Comparison of ENCODE assay signal across 18 cellular contexts in genomic region chr19:33316521-33317284, GRCh38. TPM values are rescaled to one million over a fixed set of nuclear protein-coding genes. Genes with fewer than 3 reads are reported as not detected.
"Had no signal": no experiment of that assay in that cellular context is flagged by ENCODE, and none has a peak within 500 bp of the region (broad histone marks: within the 10 kb centered on the region; RNA-seq: fewer than 3 reads in every experiment).

No MANE protein-coding gene starts in this region.

- H3K4me3 ChIP-seq: breast epithelium, heart left ventricle, neural progenitor cell, uterus had no signal

- H3K27me3 ChIP-seq: breast epithelium, neural progenitor cell, uterus had no signal

- H3K4me1 Mint-ChIP-seq: activated naive CD8-positive, alpha-beta T cell treated with anti-CD3 and anti-CD28 coated beads, Interleukin-2, amount 10 ng/mL, durations not matched to agents 7 days and 5 days had no signal

- DNase-seq: activated CD4-positive, alpha-beta memory T cell treated with anti-CD3 and anti-CD28 coated beads for 36 hours; activated CD4-positive, alpha-beta T cell treated with anti-CD3 and anti-CD28 coated beads for 1 hour; activated gamma-delta T cell; activated naive CD8-positive, alpha-beta T cell treated with anti-CD3 and anti-CD28 coated beads, Interleukin-2, amount 10 ng/mL, durations not matched to agents 7 days and 5 days; activated T-cell treated with anti-CD3 and anti-CD28 coated beads, Interleukin-2, amount 50 U/mL, for 48 hours; aorta; foreskin melanocyte; heart left ventricle; islet precursor cell; left ventricle myocardium superior; stimulated activated CD4-positive, alpha-beta T cell treated with anti-CD3 and anti-CD28 coated beads, Interleukin-2, amount 100 ng/mL, for 48 hours; T1000; uterus had no signal

- H3K27ac ChIP-seq: breast epithelium, heart left ventricle, neural progenitor cell, uterus had no signal

- H3K36me3 ChIP-seq: breast epithelium, heart left ventricle, neural progenitor cell, uterus had no signal

- H3K4me1 ChIP-seq: breast epithelium, heart left ventricle, neural progenitor cell, uterus had no signal

- H3K4me3 Mint-ChIP-seq: activated CD4-positive, alpha-beta memory T cell treated with anti-CD3 and anti-CD28 coated beads for 36 hours; activated naive CD8-positive, alpha-beta T cell treated with anti-CD3 and anti-CD28 coated beads, Interleukin-2, amount 10 ng/mL, durations not matched to agents 7 days and 5 days; neural progenitor cell; stimulated activated naive CD8-positive, alpha-beta T cell treated with anti-CD3 and anti-CD28 coated beads, Interleukin-15, Interleukin-2, amounts not matched to agents 100 ng/mL and 50 ng/mL, for 24 hours had no signal

- H3K36me3 Mint-ChIP-seq: activated CD4-positive, alpha-beta memory T cell treated with anti-CD3 and anti-CD28 coated beads for 36 hours; activated naive CD8-positive, alpha-beta T cell treated with anti-CD3 and anti-CD28 coated beads, Interleukin-2, amount 10 ng/mL, durations not matched to agents 7 days and 5 days; neural progenitor cell had no signal

- H3K27ac Mint-ChIP-seq: activated CD4-positive, alpha-beta memory T cell treated with anti-CD3 and anti-CD28 coated beads for 36 hours; activated naive CD8-positive, alpha-beta T cell treated with anti-CD3 and anti-CD28 coated beads, Interleukin-2, amount 10 ng/mL, durations not matched to agents 7 days and 5 days; neural progenitor cell; stimulated activated naive CD8-positive, alpha-beta T cell treated with anti-CD3 and anti-CD28 coated beads, Interleukin-15, Interleukin-2, amounts not matched to agents 100 ng/mL and 50 ng/mL, for 24 hours had no signal

- ATAC-seq: heart left ventricle, left ventricle myocardium superior, sciatic nerve had no signal

- H3K9me3 ChIP-seq: breast epithelium, uterus had no signal

RNA-seq across cellular contexts. Expression of gene CEBPA, which starts 14.4 kb away (rescaled TPM):
- total RNA-seq: endothelial cell of umbilical vein had no signal
